35 cellular contexts compared by ENCODE assay signal in the genomic region with DNA sequence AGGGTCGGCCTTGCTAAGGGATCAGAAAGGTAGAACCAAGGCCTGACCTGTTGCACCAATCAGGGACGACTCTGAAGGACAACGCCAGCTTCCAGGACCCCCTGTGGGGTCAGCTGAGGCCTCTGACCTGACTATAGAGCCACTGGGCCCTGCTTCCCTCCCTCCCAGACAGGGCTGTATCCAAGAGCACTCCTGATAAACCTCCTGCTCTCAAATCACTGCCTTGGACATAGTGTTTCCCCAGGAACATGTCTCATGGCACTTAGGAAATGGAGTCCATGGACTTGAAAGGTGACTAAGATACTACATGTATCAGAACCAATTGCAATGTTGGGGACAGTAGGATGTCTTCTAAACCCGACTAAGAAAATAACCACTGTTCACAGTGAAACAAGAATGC.
"Had no signal": no experiment of that assay in that cellular context is flagged by ENCODE, and none has a peak within 500 bp of the region (broad histone marks: within the 10 kb centered on the region; RNA-seq: fewer than 3 reads in every experiment).

No MANE protein-coding gene starts in this region.

- H3K27ac Mint-ChIP-seq: activated B cell treated with CpG ODN at 0.5 μM for 24 hours; activated CD4-positive, alpha-beta memory T cell treated with anti-CD3 and anti-CD28 coated beads for 36 hours; activated CD4-positive, alpha-beta T cell treated with anti-CD3 and anti-CD28 coated beads, Interleukin-2, amount 10 ng/mL, durations not matched to agents 24 days and 14 days; activated CD8-positive, alpha-beta T cell treated with anti-CD3 and anti-CD28 coated beads for 36 hours; activated naive CD4-positive, alpha-beta T cell treated with anti-CD3 and anti-CD28 coated beads for 36 hours; activated naive CD4-positive, alpha-beta T cell treated with anti-CD3 and anti-CD28 coated beads, Interleukin-2, amount 50 U/mL, for 72 hours; activated naive CD8-positive, alpha-beta T cell treated with anti-CD3 and anti-CD28 coated beads for 36 hours; activated T-cell treated with anti-CD3 and anti-CD28 coated beads, Interleukin-2, amount 50 U/mL, for 72 hours; activated T-helper 1 cell treated with anti-CD3 and anti-CD28 coated beads, Interleukin-12 subunit alpha, Interleukin-12 subunit beta, Interleukin-2, Interleukin-4 antibody, amounts not matched to agents 30 ng/mL and 10 ng/mL and 1 ng/mL, durations not matched to agents 14 hours and 24 hours and 36 hours; activated T-helper 17 cell treated with anti-CD3 and anti-CD28 coated beads, Interleukin-2, amount 50 U/mL, for 72 hours; T-helper 1 cell treated with Interleukin-12 subunit alpha and Interleukin-12 subunit beta and Interleukin-4 antibody, amounts not matched to agents 30 μg/mL and 1 μg/mL, for 36 hours; T-helper 2 cell treated with Interferon-gamma antibody and Interleukin-4, amounts not matched to agents 5 μg/mL and 100 μg/mL, for 36 hours had no signal

- H3K27me3 Mint-ChIP-seq: activated B cell treated with CpG ODN at 0.5 μM for 24 hours; activated CD4-positive, alpha-beta memory T cell treated with anti-CD3 and anti-CD28 coated beads for 36 hours; activated CD4-positive, alpha-beta T cell treated with anti-CD3 and anti-CD28 coated beads, Interleukin-2, amount 10 ng/mL, durations not matched to agents 24 days and 14 days; activated CD8-positive, alpha-beta T cell treated with anti-CD3 and anti-CD28 coated beads for 36 hours; activated naive CD8-positive, alpha-beta T cell treated with anti-CD3 and anti-CD28 coated beads for 36 hours had no signal

- H3K4me1 Mint-ChIP-seq: activated B cell treated with CpG ODN at 0.5 μM for 24 hours; activated CD4-positive, alpha-beta T cell treated with anti-CD3 and anti-CD28 coated beads, Interleukin-2, amount 10 ng/mL, durations not matched to agents 24 days and 14 days; activated naive CD8-positive, alpha-beta T cell treated with anti-CD3 and anti-CD28 coated beads for 36 hours; activated T-helper 17 cell treated with anti-CD3 and anti-CD28 coated beads, Interleukin-2, amount 50 U/mL, for 72 hours had no signal

- H3K27ac ChIP-seq: adrenal gland, body of pancreas, brain microvascular endothelial cell, breast epithelium, VCaP had no signal

- H3K4me3 Mint-ChIP-seq: activated B cell treated with CpG ODN at 0.5 μM for 24 hours; activated CD4-positive, alpha-beta memory T cell treated with anti-CD3 and anti-CD28 coated beads for 36 hours; activated CD4-positive, alpha-beta T cell treated with anti-CD3 and anti-CD28 coated beads, Interleukin-2, amount 10 ng/mL, durations not matched to agents 24 days and 14 days; activated CD8-positive, alpha-beta T cell treated with anti-CD3 and anti-CD28 coated beads for 36 hours; activated naive CD4-positive, alpha-beta T cell treated with anti-CD3 and anti-CD28 coated beads for 36 hours; activated naive CD8-positive, alpha-beta T cell treated with anti-CD3 and anti-CD28 coated beads for 36 hours; activated T-cell treated with anti-CD3 and anti-CD28 coated beads, Interleukin-2, amount 50 U/mL, for 4 hours; activated T-cell treated with anti-CD3 and anti-CD28 coated beads, Interleukin-2, amount 50 U/mL, for 72 hours; activated T-helper 1 cell treated with anti-CD3 and anti-CD28 coated beads, Interleukin-12 subunit alpha, Interleukin-12 subunit beta, Interleukin-2, Interleukin-4 antibody, amounts not matched to agents 30 ng/mL and 10 ng/mL and 1 ng/mL, durations not matched to agents 14 hours and 24 hours and 36 hours; activated T-helper 17 cell treated with anti-CD3 and anti-CD28 coated beads, Interleukin-2, amount 50 U/mL, for 72 hours; T-helper 1 cell treated with Interleukin-12 subunit alpha and Interleukin-12 subunit beta and Interleukin-4 antibody, amounts not matched to agents 30 μg/mL and 1 μg/mL, for 36 hours; T-helper 2 cell treated with Interferon-gamma antibody and Interleukin-4, amounts not matched to agents 5 μg/mL and 100 μg/mL, for 36 hours had no signal

- H3K27me3 ChIP-seq: adrenal gland, body of pancreas, brain microvascular endothelial cell had no signal

- H3K4me3 ChIP-seq: adrenal gland, body of pancreas, breast epithelium had no signal

- H3K9me3 Mint-ChIP-seq: activated B cell treated with CpG ODN at 0.5 μM for 24 hours; activated CD4-positive, alpha-beta memory T cell treated with anti-CD3 and anti-CD28 coated beads for 36 hours; activated CD4-positive, alpha-beta T cell treated with anti-CD3 and anti-CD28 coated beads, Interleukin-2, amount 10 ng/mL, durations not matched to agents 24 days and 14 days; activated CD8-positive, alpha-beta T cell treated with anti-CD3 and anti-CD28 coated beads for 36 hours; activated naive CD8-positive, alpha-beta T cell treated with anti-CD3 and anti-CD28 coated beads for 36 hours; activated T-cell treated with anti-CD3 and anti-CD28 coated beads, Interleukin-2, amount 50 U/mL, for 4 hours; activated T-helper 1 cell treated with anti-CD3 and anti-CD28 coated beads, Interleukin-12 subunit alpha, Interleukin-12 subunit beta, Interleukin-2, Interleukin-4 antibody, amounts not matched to agents 30 ng/mL and 10 ng/mL and 1 ng/mL, durations not matched to agents 14 hours and 24 hours and 36 hours; activated T-helper 17 cell treated with anti-CD3 and anti-CD28 coated beads, Interleukin-2, amount 50 U/mL, for 72 hours; T-helper 1 cell treated with Interleukin-12 subunit alpha and Interleukin-12 subunit beta and Interleukin-4 antibody, amounts not matched to agents 30 μg/mL and 1 μg/mL, for 36 hours; T-helper 2 cell treated with Interferon-gamma antibody and Interleukin-4, amounts not matched to agents 5 μg/mL and 100 μg/mL, for 36 hours had no signal

- H3K4me1 ChIP-seq: adrenal gland, body of pancreas, breast epithelium had no signal

- ATAC-seq: activated CD8-positive, alpha-beta T cell treated with anti-CD3 and anti-CD28 coated beads for 36 hours; activated naive CD4-positive, alpha-beta T cell treated with anti-CD3 and anti-CD28 coated beads, Interleukin-2, amount 50 U/mL, for 72 hours; activated T-cell treated with anti-CD3 and anti-CD28 coated beads, Interleukin-2, amount 50 U/mL, for 4 hours; activated T-cell treated with anti-CD3 and anti-CD28 coated beads, Interleukin-2, amount 50 U/mL, for 72 hours; activated T-helper 17 cell treated with anti-CD3 and anti-CD28 coated beads, Interleukin-2, amount 50 U/mL, for 72 hours; body of pancreas had no signal

- DNase-seq: activated B cell treated with CpG ODN at 0.5 μM for 24 hours; activated CD4-positive, alpha-beta memory T cell treated with anti-CD3 and anti-CD28 coated beads for 36 hours; activated CD4-positive, alpha-beta T cell treated with anti-CD3 and anti-CD28 coated beads for 4 hours; activated CD4-positive, alpha-beta T cell treated with anti-CD3 and anti-CD28 coated beads, Interleukin-2, amount 10 ng/mL, durations not matched to agents 24 days and 14 days; activated CD4-positive, alpha-beta T cell treated with anti-CD3 and anti-CD28 coated beads, Interleukin-2, amount 50 U/mL, for 1 hour; activated CD4-positive, alpha-beta T cell treated with anti-CD3 and anti-CD28 coated beads, Interleukin-2, amount 50 U/mL, for 4 hours; activated CD4-positive, CD25-positive, alpha-beta regulatory T cell treated with anti-CD3 and anti-CD28 coated beads, Interleukin-2, amount 50 U/mL, for 72 hours; activated CD8-positive, alpha-beta memory T cell treated with anti-CD3 and anti-CD28 coated beads, Interleukin-2, amount 50 U/mL, for 4 hours; activated CD8-positive, alpha-beta T cell treated with anti-CD3 and anti-CD28 coated beads for 36 hours; activated effector memory CD4-positive, alpha-beta T cell treated with anti-CD3 and anti-CD28 coated beads, Interleukin-2, amount 50 U/mL, for 16 hours; activated gamma-delta T cell treated with Interleukin-2 at 50 U/mL for 16 hours; activated naive CD4-positive, alpha-beta T cell; activated naive CD4-positive, alpha-beta T cell treated with anti-CD3 and anti-CD28 coated beads for 36 hours; activated naive CD4-positive, alpha-beta T cell treated with anti-CD3 and anti-CD28 coated beads, Interleukin-2, amount 50 U/mL, for 16 hours; activated naive CD8-positive, alpha-beta T cell treated with anti-CD3 and anti-CD28 coated beads for 36 hours; activated T-cell treated with anti-CD3 and anti-CD28 coated beads for 4 hours; activated T-cell treated with anti-CD3 and anti-CD28 coated beads, Interleukin-2, amount 50 U/mL, for 1 hour; activated T-cell treated with anti-CD3 and anti-CD28 coated beads, Interleukin-2, amount 50 U/mL, for 4 hours; activated T-cell treated with anti-CD3 and anti-CD28 coated beads, Interleukin-2, amount 50 U/mL, for 72 hours; adrenal gland; amniotic stem cell; aorta; body of pancreas; brain microvascular endothelial cell; central memory CD4-positive, alpha-beta T cell; T-helper 1 cell; T-helper 2 cell; T-helper 9 cell had no signal

- H3K36me3 ChIP-seq: adrenal gland, brain microvascular endothelial cell, breast epithelium had no signal

- H3K36me3 Mint-ChIP-seq: activated CD4-positive, alpha-beta memory T cell treated with anti-CD3 and anti-CD28 coated beads for 36 hours; activated naive CD4-positive, alpha-beta T cell treated with anti-CD3 and anti-CD28 coated beads, Interleukin-2, amount 50 U/mL, for 72 hours; activated naive CD8-positive, alpha-beta T cell treated with anti-CD3 and anti-CD28 coated beads for 36 hours had no signal

- H3K9me3 ChIP-seq: adrenal gland, body of pancreas had no signal
